1 cellular context compared by ENCODE assay signal in genomic region chr9:129437626-129438323, GRCh38.
TF ChIP-seq lines count a peak whose summit lies in the region.

No MANE protein-coding gene starts in this region.

TF ChIP-seq in GM23338, 12 proteins besides CTCF, POLR2A, EP300 and RAD21 (continued from another document):
- TF ChIP-seq REST (IDR thresholded peaks at IDR 0.05; ENCODE audit: unreplicated experiment), result no peak
